ENCODE assay signal across 23 cellular contexts in the genomic region with DNA sequence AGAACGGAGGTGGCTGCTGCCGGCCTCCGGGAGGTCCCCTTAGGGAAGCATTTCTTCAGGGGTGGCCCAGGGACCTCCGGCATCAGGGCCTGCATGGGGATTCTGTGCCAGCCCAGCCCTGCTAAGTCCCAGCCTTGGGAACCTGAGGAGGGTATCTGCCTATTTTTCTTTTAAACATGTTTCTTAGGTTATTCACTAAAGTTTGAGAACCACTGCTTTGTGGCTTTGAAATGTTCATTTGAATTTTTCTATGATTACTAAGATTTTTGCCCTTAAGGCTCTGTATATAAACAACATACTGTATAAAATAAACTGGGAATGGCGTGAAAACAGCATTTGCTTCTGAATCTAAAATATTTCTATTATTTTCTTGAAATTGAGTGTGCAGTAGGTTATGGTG. TPM values are rescaled to one million over a fixed set of nuclear protein-coding genes. Genes with fewer than 3 reads are reported as not detected.
DNase-seq lines count a peak whose midpoint lies in the region; ATAC-seq and TF ChIP-seq lines count a peak whose summit lies in the region.
"Had no signal": no experiment of that assay in that cellular context is flagged by ENCODE, and none has a peak within 500 bp of the region (broad histone marks: within the 10 kb centered on the region; RNA-seq: fewer than 3 reads in every experiment).

No MANE protein-coding gene starts in this region.

- H4K5ac ChIP-seq in IMR-90 (ENCODE audit: low read depth, low read length) = no peak overlapping the region

- WGBS in IMR-90 (ENCODE audit: extremely low coverage in 2 of 2, insufficient read length in 1 of 2), 2 experiments = 93% methylated on average over 3 of the region's 5 CpGs; no CpG with 5 or more reads in 1 of the 2 experiments

- H3K56ac ChIP-seq in IMR-90 (ENCODE audit: extremely low read depth, insufficient read depth, low read length) = no peak overlapping the region

- H3K36me3 ChIP-seq in BLaER1 (peaks cover 42% of the 10 kb centered on the region), IMR-90 (ENCODE audit: control insufficient read depth, insufficient read depth, low read length) (peaks cover 48% of the 10 kb centered on the region), adipocyte (ENCODE audit: control insufficient read depth, insufficient read depth, low read length, severe bottlenecking) (peaks cover 78% of the 10 kb centered on the region)

- peaks cover 25% of the 10 kb centered on the region for H3K9me1 ChIP-seq in IMR-90 (ENCODE audit: insufficient read depth, low read length)

- intact Hi-C loops in IMR-90 (cut with micrococcal nuclease) (loop anchor here (2.0 kb wide), 1 partner anchor 63 kb away; the partner anchor contains the start of gene MTMR10), posterior vena cava (cut with DNase I) (no loop called here)

- ATAC-seq in IMR-90 (ENCODE audit: low read depth) (peak; percentile 78), HG03342 (IDR thresholded peaks at IDR 0.05; ENCODE audit: unreplicated experiment) (no peak), HG02973 (IDR thresholded peaks at IDR 0.05; ENCODE audit: unreplicated experiment) (no peak)

- H3K4me3 Mint-ChIP-seq in nephron progenitor cell = no peak overlapping the region
- H3K4me3 Mint-ChIP-seq: CD4-positive, alpha-beta memory T cell had no signal

- in situ Hi-C loops in IMR-90 (cut with MboI; ENCODE audit: low sequenced_read_pairs) = no loop called here

- DNase-seq in IMR-90 = peak; percentile 61
- peak; percentile 13 for DNase-seq in adipocyte (ENCODE audit: low read depth)
- no peak for DNase-seq in nephron progenitor cell
- DNase-seq in coronary artery (ENCODE audit: low spot score) = no peak
- DNase-seq in posterior vena cava (ENCODE audit: low spot score) = no peak
- DNase-seq: 8988T; ACHN; CD4-positive, alpha-beta memory T cell; EL; GF-D8; H7; KG1; MM.1S; NCI-H2029; NCI-H446; NCI-H524 treated with DMSO at 0.1 percent for 48 hours; NCI-H82; NK-92 treated with Interleukin-12 subunit alpha and Interleukin-12 subunit beta, amount 100 ng/mL, for 24 hours; SW 1271 had no signal

- no TSS peak for BruUV-seq in IMR-90 (replicated peaks; lab: Mats Ljungman, UMichigan)

- no peak overlapping the region for H3K14ac ChIP-seq in IMR-90 (replicated peaks; ENCODE audit: low read depth, low read length)

- no peaks in the 10 kb centered on the region for H3K27me3 ChIP-seq in BLaER1
- H3K27me3 ChIP-seq in IMR-90 (ENCODE audit: control insufficient read depth, insufficient read depth, low read length) = no peaks in the 10 kb centered on the region; the same call in 1 of the 2 replicates
- H3K27me3 ChIP-seq in adipocyte (replicated peaks; ENCODE audit: control insufficient read depth, insufficient read depth, low read length) = no peaks in the 10 kb centered on the region

- no peak for TF ChIP-seq RAD21 in IMR-90 (IDR thresholded peaks at IDR 0.05; ENCODE audit: low read length)

- peaks cover 4% of the 10 kb centered on the region for H3K27me3 Mint-ChIP-seq in nephron progenitor cell (ENCODE audit: low read depth, poor library complexity)
- H3K27me3 Mint-ChIP-seq: CD4-positive, alpha-beta memory T cell had no signal

- H3K9me3 ChIP-seq in BLaER1 (no peaks in the 10 kb centered on the region), IMR-90 (ENCODE audit: control insufficient read depth, insufficient read depth, low read length) (no peaks in the 10 kb centered on the region), adipocyte (ENCODE audit: control insufficient read depth, low read length) (no peaks in the 10 kb centered on the region)

- POLR2A ChIA-PET in IMR-90 (lab: Charles Lee; ENCODE audit: unreplicated experiment) = no interaction called here

- H2BK120ac ChIP-seq in IMR-90 (ENCODE audit: low read depth, low read length) = no peak overlapping the region

- H3K4me2 ChIP-seq in BLaER1 = peak overlapping the region; percentile 86
- H3K4me2 ChIP-seq in IMR-90 (ENCODE audit: low read depth, low read length) = no peak overlapping the region

- H2BK5ac ChIP-seq in IMR-90 (ENCODE audit: low read depth, low read length, poor library complexity, severe bottlenecking) = no peak overlapping the region

- H3K27ac Mint-ChIP-seq in nephron progenitor cell = peak overlapping the region; percentile 23

- no peaks in the 10 kb centered on the region for H3K9me3 Mint-ChIP-seq in nephron progenitor cell
- H3K9me3 Mint-ChIP-seq: CD4-positive, alpha-beta memory T cell had no signal

- H3K36me3 Mint-ChIP-seq in nephron progenitor cell (ENCODE audit: low read depth) = peaks cover 61% of the 10 kb centered on the region

- no peak for TF ChIP-seq POLR2A in IMR-90 (IDR thresholded peaks at IDR 0.05; ENCODE audit: low read depth, low read length)

- H3K4ac ChIP-seq in IMR-90 (ENCODE audit: low read depth, low read length) = no peak overlapping the region

- H3K23ac ChIP-seq in IMR-90 (ENCODE audit: low read depth, low read length) = no peak overlapping the region

- CTCF ChIA-PET in IMR-90 (lab: Yijun Ruan, JAX) = no interaction called here

- no peak overlapping the region for H3K18ac ChIP-seq in IMR-90 (ENCODE audit: low read depth, low read length)

- TF ChIP-seq CTCF in IMR-90 (conservative IDR thresholded peaks at IDR 0.05; ENCODE audit: low read depth, low read length) (no peak), nephron progenitor cell (IDR thresholded peaks at IDR 0.05) (no peak), coronary artery (IDR thresholded peaks at IDR 0.05) (no peak)

- no peak overlapping the region for H2AFZ ChIP-seq in IMR-90 (replicated peaks; ENCODE audit: low read length, poor library complexity)

- H3K4me1 ChIP-seq in BLaER1 = peaks cover 74% of the 10 kb centered on the region
- peaks cover 19% of the 10 kb centered on the region for H3K4me1 ChIP-seq in IMR-90 (ENCODE audit: control insufficient read depth, insufficient read depth, low read length)
- H3K4me1 ChIP-seq in adipocyte (ENCODE audit: control insufficient read depth, insufficient read depth, low read length) = no peaks in the 10 kb centered on the region

- no peak overlapping the region for H2BK20ac ChIP-seq in IMR-90 (ENCODE audit: low read depth, low read length)

- H3K27ac ChIP-seq in BLaER1 = peak overlapping the region; percentile 71
- H3K27ac ChIP-seq in IMR-90 (ENCODE audit: insufficient read depth, low read length) = no peak overlapping the region
- H3K27ac ChIP-seq in coronary artery = no peak overlapping the region
- H3K27ac ChIP-seq: SK-N-MC had no signal

- H3K79me1 ChIP-seq in IMR-90 (ENCODE audit: low read depth in 1 of 2, low read length in 2 of 2) = no peaks in the 10 kb centered on the region

- H2BK15ac ChIP-seq in IMR-90 (ENCODE audit: low read depth, low read length) = no peak overlapping the region

- H2AK9ac ChIP-seq in IMR-90 (replicated peaks; ENCODE audit: low read depth, low read length, poor library complexity) = no peak overlapping the region

- no peak overlapping the region for H4K91ac ChIP-seq in IMR-90 (ENCODE audit: insufficient read depth, low read depth, low read length)

- H3K4me3 ChIP-seq in BLaER1 = peak overlapping the region; percentile 33; the same call in 1 of the 2 replicates
- H3K4me3 ChIP-seq in IMR-90 (ENCODE audit: insufficient read depth, low read depth, low read length) = no peak overlapping the region
- no peak overlapping the region for H3K4me3 ChIP-seq in adipocyte (ENCODE audit: low read length)
- H3K4me3 ChIP-seq in coronary artery = no peak overlapping the region
- H3K4me3 ChIP-seq: SK-N-MC had no signal

- no peaks in the 10 kb centered on the region for H4K20me1 ChIP-seq in BLaER1
- H4K20me1 ChIP-seq in IMR-90 (ENCODE audit: insufficient read depth, low read length) = peaks cover 40% of the 10 kb centered on the region; the same call in 1 of the 2 replicates

- H2AK5ac ChIP-seq in IMR-90 (ENCODE audit: low read depth, low read length) = peak overlapping the region; percentile 36; the same call in 1 of the 2 replicates

- no peak overlapping the region for H4K8ac ChIP-seq in IMR-90 (ENCODE audit: low read depth in 2 of 2, low read length in 2 of 2)

- peaks cover 46% of the 10 kb centered on the region for H3K4me1 Mint-ChIP-seq in nephron progenitor cell

- H3K9ac ChIP-seq in BLaER1 (peak overlapping the region; percentile 48; the same call in 1 of the 2 replicates), IMR-90 (ENCODE audit: low read depth, low read length) (no peak overlapping the region), adipocyte (ENCODE audit: low read length) (no peak overlapping the region)

- dilution Hi-C loops in IMR-90 (cut with HindIII; ENCODE audit: low sequenced_read_pairs, unreplicated experiment) = no loop called here

TF ChIP-seq in IMR-90, 13 proteins besides CTCF, POLR2A, EP300 and RAD21:
- TF ChIP-seq, protein P1, sequence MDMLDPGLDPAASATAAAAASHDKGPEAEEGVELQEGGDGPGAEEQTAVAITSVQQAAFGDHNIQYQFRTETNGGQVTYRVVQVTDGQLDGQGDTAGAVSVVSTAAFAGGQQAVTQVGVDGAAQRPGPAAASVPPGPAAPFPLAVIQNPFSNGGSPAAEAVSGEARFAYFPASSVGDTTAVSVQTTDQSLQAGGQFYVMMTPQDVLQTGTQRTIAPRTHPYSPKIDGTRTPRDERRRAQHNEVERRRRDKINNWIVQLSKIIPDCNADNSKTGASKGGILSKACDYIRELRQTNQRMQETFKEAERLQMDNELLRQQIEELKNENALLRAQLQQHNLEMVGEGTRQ (IDR thresholded peaks at IDR 0.05; ENCODE audit: low read depth, low read length) = no peak
- peak; percentile 38; the same call in 1 of the 2 replicates for TF ChIP-seq FOS (IDR thresholded peaks at IDR 0.05; ENCODE audit: low read depth, low read length)
TF ChIP-seq in IMR-90: peak in this region for 1.

RNA-seq across cellular contexts. Expression of gene FAN1, which starts 24.4 kb away (rescaled TPM):
- 12.4 and 15.0 TPM in 2 replicates for total RNA-seq in IMR-90 (2012; rRNA removed)
- polyA plus RNA-seq in IMR-90 (2012; rRNA removed) = 5.9 and 7.6 TPM in 2 replicates
- polyA plus RNA-seq in IMR-90 (2012; cell fraction: cytosol; rRNA removed) = 1.8 and 4.4 TPM in 2 replicates
- polyA plus RNA-seq in IMR-90 (2012; cell fraction: nucleus; rRNA removed; ENCODE audit: low replicate concordance) = 24.8 and 28.2 TPM in 2 replicates
- total RNA-seq in posterior vena cava = 10 to 100 TPM in 1 of 2 donors, 1 to 10 TPM in 1; 4.0 to 13.8 TPM

Comparison
In these comparisons a context has a peak if more than half of its experiments do, and no peak if none do; other contexts are left out.
1. DNase-seq: peak in IMR-90 (single experiment) and adipocyte (single experiment); none in nephron progenitor cell (single experiment), coronary artery (single experiment) and posterior vena cava (single experiment).